In genomic region chr2:196233808-196234501, GRCh38 we compare ENCODE assay signal across 8 cellular contexts.
DNase-seq lines count a peak whose midpoint lies in the region; ATAC-seq and TF ChIP-seq lines count a peak whose summit lies in the region.

No MANE protein-coding gene starts in this region.

- H3K27ac ChIP-seq in OCI-LY1 (ENCODE audit: low read depth, low read length, poor library complexity, severe bottlenecking) (peak overlapping the region; percentile 97), suprapubic skin (peak overlapping the region; percentile 90)

- H4K20me1 ChIP-seq in OCI-LY1 (ENCODE audit: insufficient read depth, low read length): no peaks in the 10 kb centered on the region

- H3K9me2 ChIP-seq in OCI-LY1 (ENCODE audit: low read depth, low read length): no peaks in the 10 kb centered on the region

- TF ChIP-seq EP300 in suprapubic skin (IDR thresholded peaks at IDR 0.05): no peak

- TF ChIP-seq POLR2A in suprapubic skin (IDR thresholded peaks at IDR 0.05): no peak

- ATAC-seq in GM18508 (IDR thresholded peaks at IDR 0.05; ENCODE audit: insufficient read depth, unreplicated experiment) (peak; percentile 87), HG02588 (IDR thresholded peaks at IDR 0.05; ENCODE audit: unreplicated experiment) (peak; percentile 80), esophagus mucosa (peak; percentile 31)

- WGBS in suprapubic skin: 60% methylated on average over 4 of the region's 4 CpGs

- H3K9me3 ChIP-seq in OCI-LY1 (ENCODE audit: low read length) (0 out of 2 replicates have a peak, but pooled peaks cover 6% of the 10 kb centered on the region), suprapubic skin (no peaks in the 10 kb centered on the region)

- no peaks in the 10 kb centered on the region for H3K79me2 ChIP-seq in OCI-LY1 (ENCODE audit: insufficient read depth, low read length)

- peak overlapping the region; percentile 20 for H3K4me2 ChIP-seq in OCI-LY1 (ENCODE audit: low read length)

- peak overlapping the region; percentile 42 for H3K9ac ChIP-seq in OCI-LY1 (ENCODE audit: low read length)

- H3K4me1 ChIP-seq in OCI-LY1 (ENCODE audit: insufficient read depth, low read length, severe bottlenecking) (peaks cover 47% of the 10 kb centered on the region), suprapubic skin (peaks cover 39% of the 10 kb centered on the region)

- H3K4me3 ChIP-seq in OCI-LY1 (ENCODE audit: low read depth, low read length, poor library complexity, severe bottlenecking) (no peak overlapping the region), suprapubic skin (no peak overlapping the region)

- H3K36me3 ChIP-seq in OCI-LY1 (ENCODE audit: insufficient read depth, low read length) (no peaks in the 10 kb centered on the region), suprapubic skin (no peaks in the 10 kb centered on the region)

- no peak for TF ChIP-seq CTCF in OCI-LY1 (IDR thresholded peaks at IDR 0.05; ENCODE audit: low read length)
- no peak for TF ChIP-seq CTCF in suprapubic skin (IDR thresholded peaks at IDR 0.05)

- H2AFZ ChIP-seq in OCI-LY1 (ENCODE audit: low read length): no peak overlapping the region; the same call in 1 of the 2 replicates

- DNase-seq in suprapubic skin (ENCODE audit: low spot score in 2 of 2) (no peak), NCI-H146 (lab: John Stamatoyannopoulos, UW) (no peak), inferior parietal cortex (ENCODE audit: extremely low spot score) (no peak)
- no peak for DNase-seq in NK-92 treated with Interleukin-12 subunit alpha and Interleukin-12 subunit beta, amount 100 ng/mL, for 24 hours (lab: John Stamatoyannopoulos, UW)

- H3K27me3 ChIP-seq in OCI-LY1 (ENCODE audit: insufficient read depth, low read length): no peaks in the 10 kb centered on the region
- H3K27me3 ChIP-seq in suprapubic skin: no peaks in the 10 kb centered on the region

- H3F3A ChIP-seq in OCI-LY1 (ENCODE audit: insufficient read depth, low read length): 0 out of 2 replicates have a peak, but pooled peaks cover 9% of the 10 kb centered on the region

Comparison
In these comparisons a context has a peak if more than half of its experiments do, and no peak if none do; other contexts are left out.
1. ATAC-seq: peak in every context shown above with its lines; median percentile 87 in GM18508; 80 in HG02588; 31 in esophagus mucosa.